In the genomic region with DNA sequence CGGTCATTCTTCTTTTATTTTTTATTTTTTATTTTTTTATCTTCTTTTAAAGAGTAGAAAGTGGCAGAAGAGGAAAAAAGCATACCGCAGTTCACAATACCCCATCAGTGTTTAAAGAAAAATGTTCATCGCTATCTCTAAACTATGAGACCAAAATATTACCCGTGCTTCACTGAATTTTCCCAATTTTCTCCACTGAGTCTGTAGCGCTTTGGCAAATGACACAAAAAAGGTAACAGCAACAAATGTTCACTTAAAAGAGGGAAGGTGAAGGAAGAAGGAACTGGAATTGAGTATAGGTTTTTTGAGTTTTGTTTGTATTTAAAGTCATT, we compare ENCODE assay signal across 8 cellular contexts. TPM values are rescaled to one million over a fixed set of nuclear protein-coding genes. Genes with fewer than 3 reads are reported as not detected.
DNase-seq lines count a peak whose midpoint lies in the region; ATAC-seq and TF ChIP-seq lines count a peak whose summit lies in the region.

No MANE protein-coding gene starts in this region.

- H3K4me3 ChIP-seq in AG09309 (ENCODE audit: control insufficient read depth, low read depth, low read length) (peak overlapping the region; percentile 99), IMR-90 (ENCODE audit: insufficient read depth, low read depth, low read length) (peak overlapping the region; percentile 99), choroid plexus epithelial cell (ENCODE audit: low read depth, low read length) (peak overlapping the region; percentile 85)

- H2AFZ ChIP-seq in IMR-90 (replicated peaks; ENCODE audit: low read length, poor library complexity), result no peak overlapping the region

- H3K9me3 ChIP-seq in IMR-90 (ENCODE audit: control insufficient read depth, insufficient read depth, low read length), result no peaks in the 10 kb centered on the region

- TF ChIP-seq CTCF in AG09309 (IDR thresholded peaks at IDR 0.05; ENCODE audit: control insufficient read depth, insufficient read depth, low read depth, low read length, missing control alignments) (no peak), IMR-90 (conservative IDR thresholded peaks at IDR 0.05; ENCODE audit: low read depth, low read length) (no peak), choroid plexus epithelial cell (conservative IDR thresholded peaks at IDR 0.05; ENCODE audit: low read depth, low read length) (no peak)

- no peaks in the 10 kb centered on the region for H4K20me1 ChIP-seq in IMR-90 (ENCODE audit: insufficient read depth, low read length)

- H3K4me1 Mint-ChIP-seq in natural killer cell treated with Interleukin-12 subunit alpha and Interleukin-12 subunit beta and Interleukin-15 and Interleukin-18, amount 100 ng/mL, for 72 hours (ENCODE audit: low read depth in 2 of 2), result peaks cover 8 to 19% of the 10 kb centered on the region in 2 donors

- H3K4me2 ChIP-seq in IMR-90 (ENCODE audit: low read depth, low read length), result peak overlapping the region; percentile 84

- no peaks in the 10 kb centered on the region for H3K9me3 Mint-ChIP-seq in natural killer cell treated with Interleukin-12 subunit alpha and Interleukin-12 subunit beta and Interleukin-15 and Interleukin-18, amount 100 ng/mL, for 72 hours

- peak overlapping the region in 1 of 2 donors; percentile 66 for H3K27ac Mint-ChIP-seq in natural killer cell treated with Interleukin-12 subunit alpha and Interleukin-12 subunit beta and Interleukin-15 and Interleukin-18, amount 100 ng/mL, for 72 hours

- DNase-seq in AG09309 (ENCODE audit: low read depth) (no peak), IMR-90 (no peak), choroid plexus epithelial cell (ENCODE audit: low read depth) (no peak), nucleus accumbens (lab: John Stamatoyannopoulos, UW) (no peak)
- no peak for DNase-seq in natural killer cell treated with Interleukin-12 subunit alpha and Interleukin-12 subunit beta and Interleukin-15 and Interleukin-18, amount 100 ng/mL, for 72 hours (ENCODE audit: low spot score)

- H3K27me3 Mint-ChIP-seq in natural killer cell treated with Interleukin-12 subunit alpha and Interleukin-12 subunit beta and Interleukin-15 and Interleukin-18, amount 100 ng/mL, for 72 hours, result no peaks in the 10 kb centered on the region

- ATAC-seq in IMR-90 (ENCODE audit: low read depth), result no peak
- ATAC-seq in natural killer cell treated with Interleukin-12 subunit alpha and Interleukin-12 subunit beta and Interleukin-15 and Interleukin-18, amount 100 ng/mL, for 72 hours, result no peak
- ATAC-seq in HG03571 (IDR thresholded peaks at IDR 0.05; ENCODE audit: unreplicated experiment), result no peak
- no peak for ATAC-seq in GM18502 (IDR thresholded peaks at IDR 0.05; ENCODE audit: poor library complexity, unreplicated experiment)
- no peak for ATAC-seq in HG03280 (IDR thresholded peaks at IDR 0.05; ENCODE audit: unreplicated experiment)

- peaks cover 5% of the 10 kb centered on the region for H3K4me1 ChIP-seq in IMR-90 (ENCODE audit: control insufficient read depth, insufficient read depth, low read length)

- H3K14ac ChIP-seq in IMR-90 (replicated peaks; ENCODE audit: low read depth, low read length), result 0 out of 2 replicates have a peak overlapping the region, but pooled peaks have one; percentile 49

- H3K9me1 ChIP-seq in IMR-90 (ENCODE audit: insufficient read depth, low read length), result 0 out of 2 replicates have a peak, but pooled peaks cover 8% of the 10 kb centered on the region

- H2BK120ac ChIP-seq in IMR-90 (ENCODE audit: low read depth, low read length), result no peak overlapping the region

- H3K27me3 ChIP-seq in IMR-90 (ENCODE audit: control insufficient read depth, insufficient read depth, low read length), result peaks cover 2% of the 10 kb centered on the region; the same call in 1 of the 2 replicates

- no peak overlapping the region for H2AK9ac ChIP-seq in IMR-90 (replicated peaks; ENCODE audit: low read depth, low read length, poor library complexity)

- no peaks in the 10 kb centered on the region; the same call in 1 of the 2 replicates for H3K36me3 ChIP-seq in IMR-90 (ENCODE audit: control insufficient read depth, insufficient read depth, low read length)

- H2BK15ac ChIP-seq in IMR-90 (ENCODE audit: low read depth, low read length), result peak overlapping the region; percentile 26; the same call in 1 of the 3 replicates

- H3K36me3 Mint-ChIP-seq in natural killer cell treated with Interleukin-12 subunit alpha and Interleukin-12 subunit beta and Interleukin-15 and Interleukin-18, amount 100 ng/mL, for 72 hours, result no peaks in the 10 kb centered on the region

- H3K56ac ChIP-seq in IMR-90 (ENCODE audit: extremely low read depth, insufficient read depth, low read length), result no peak overlapping the region

- in situ Hi-C loops in IMR-90 (cut with MboI; ENCODE audit: low sequenced_read_pairs), result no loop called here

- H3K23ac ChIP-seq in IMR-90 (ENCODE audit: low read depth, low read length), result peak overlapping the region; percentile 13; the same call in 1 of the 2 replicates

- no CpG with 5 or more reads among the region's 5 CpGs for WGBS in IMR-90 (ENCODE audit: extremely low coverage in 2 of 2, insufficient read length in 1 of 2), 2 experiments

- TF ChIP-seq POLR2A in IMR-90 (IDR thresholded peaks at IDR 0.05; ENCODE audit: low read depth, low read length), result no peak

- peak overlapping the region; percentile 34 to 83 for H4K8ac ChIP-seq in IMR-90 (ENCODE audit: low read depth in 2 of 2, low read length in 2 of 2)

- no peak overlapping the region for H2AK5ac ChIP-seq in IMR-90 (ENCODE audit: low read depth, low read length)

- H3K79me1 ChIP-seq in IMR-90 (ENCODE audit: low read depth in 1 of 2, low read length in 2 of 2), result peaks cover 3 to 22% of the 10 kb centered on the region in 2 experiments; a peak in 2 of 4 replicates

- H2BK20ac ChIP-seq in IMR-90 (ENCODE audit: low read depth, low read length), result no peak overlapping the region

- dilution Hi-C loops in IMR-90 (cut with HindIII; ENCODE audit: low sequenced_read_pairs, unreplicated experiment), result no loop called here

- peak overlapping the region; percentile 34; the same call in 1 of the 2 replicates for H3K18ac ChIP-seq in IMR-90 (ENCODE audit: low read depth, low read length)

- H4K91ac ChIP-seq in IMR-90 (ENCODE audit: insufficient read depth, low read depth, low read length), result no peak overlapping the region

- no TSS peak for BruUV-seq in IMR-90 (replicated peaks; lab: Mats Ljungman, UMichigan)

- POLR2A ChIA-PET in IMR-90 (lab: Charles Lee; ENCODE audit: unreplicated experiment), result interaction anchor here (0.7 kb wide), 1 partner anchor 365 kb away, joined by 3 read pairs; no protein-coding TSS in a partner anchor

- intact Hi-C loops in IMR-90 (cut with micrococcal nuclease), result no loop called here

- 0 out of 2 replicates have a peak overlapping the region, but pooled peaks have one; percentile 17 for H3K9ac ChIP-seq in IMR-90 (ENCODE audit: low read depth, low read length)

- H3K27ac ChIP-seq in IMR-90 (ENCODE audit: insufficient read depth, low read length), result no peak overlapping the region

- H3K4ac ChIP-seq in IMR-90 (ENCODE audit: low read depth, low read length), result 0 out of 2 replicates have a peak overlapping the region, but pooled peaks have one; percentile 4

- peak overlapping the region; percentile 22 for H2BK5ac ChIP-seq in IMR-90 (ENCODE audit: low read depth, low read length, poor library complexity, severe bottlenecking)

- H3K4me3 Mint-ChIP-seq in natural killer cell treated with Interleukin-12 subunit alpha and Interleukin-12 subunit beta and Interleukin-15 and Interleukin-18, amount 100 ng/mL, for 72 hours, result peak overlapping the region; percentile 90

- CTCF ChIA-PET in IMR-90 (lab: Yijun Ruan, JAX), result no interaction called here

- peak overlapping the region; percentile 73 for H4K5ac ChIP-seq in IMR-90 (ENCODE audit: low read depth, low read length)

- TF ChIP-seq RAD21 in IMR-90 (IDR thresholded peaks at IDR 0.05; ENCODE audit: low read length), result no peak

TF ChIP-seq in IMR-90, 13 proteins besides CTCF, POLR2A, EP300 and RAD21:
- no peak for TF ChIP-seq CHD1 (IDR thresholded peaks at IDR 0.05; ENCODE audit: low read depth, low read length)
- TF ChIP-seq, protein P1, sequence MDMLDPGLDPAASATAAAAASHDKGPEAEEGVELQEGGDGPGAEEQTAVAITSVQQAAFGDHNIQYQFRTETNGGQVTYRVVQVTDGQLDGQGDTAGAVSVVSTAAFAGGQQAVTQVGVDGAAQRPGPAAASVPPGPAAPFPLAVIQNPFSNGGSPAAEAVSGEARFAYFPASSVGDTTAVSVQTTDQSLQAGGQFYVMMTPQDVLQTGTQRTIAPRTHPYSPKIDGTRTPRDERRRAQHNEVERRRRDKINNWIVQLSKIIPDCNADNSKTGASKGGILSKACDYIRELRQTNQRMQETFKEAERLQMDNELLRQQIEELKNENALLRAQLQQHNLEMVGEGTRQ (IDR thresholded peaks at IDR 0.05; ENCODE audit: low read depth, low read length), result no peak
- TF ChIP-seq SMC3 (IDR thresholded peaks at IDR 0.05; ENCODE audit: low read depth, low read length), result no peak
- TF ChIP-seq ELK1 (IDR thresholded peaks at IDR 0.05; ENCODE audit: borderline replicate concordance, low read depth, low read length), result no peak
- no peak for TF ChIP-seq BHLHE40 (IDR thresholded peaks at IDR 0.05; ENCODE audit: low read depth, low read length)
- no peak for TF ChIP-seq CEBPB (IDR thresholded peaks at IDR 0.05; ENCODE audit: low read depth, low read length)
- no peak for TF ChIP-seq RFX5 (IDR thresholded peaks at IDR 0.05; ENCODE audit: low read depth, low read length)
- TF ChIP-seq FOS (IDR thresholded peaks at IDR 0.05; ENCODE audit: low read depth, low read length), result no peak
- TF ChIP-seq MXI1 (IDR thresholded peaks at IDR 0.05; ENCODE audit: borderline replicate concordance, low read depth, low read length), result no peak

RNA-seq across cellular contexts. Expression of gene RIOK3, which starts 15.1 kb away (rescaled TPM):
- total RNA-seq in IMR-90 (2012; rRNA removed), result 38.9 and 61.4 TPM in 2 replicates
- polyA plus RNA-seq in IMR-90 (2012; rRNA removed), result 18.1 and 21.5 TPM in 2 replicates
- 4.7 and 14.1 TPM in 2 replicates for polyA plus RNA-seq in IMR-90 (2012; cell fraction: cytosol; rRNA removed)
- polyA plus RNA-seq in IMR-90 (2012; cell fraction: nucleus; rRNA removed; ENCODE audit: low replicate concordance), result 36.7 and 41.9 TPM in 2 replicates
- total RNA-seq in natural killer cell treated with Interleukin-12 subunit alpha and Interleukin-12 subunit beta and Interleukin-15 and Interleukin-18, amount 100 ng/mL, for 72 hours, result 10 to 100 TPM; 71.5 to 95.4 TPM
